In the genomic region with DNA sequence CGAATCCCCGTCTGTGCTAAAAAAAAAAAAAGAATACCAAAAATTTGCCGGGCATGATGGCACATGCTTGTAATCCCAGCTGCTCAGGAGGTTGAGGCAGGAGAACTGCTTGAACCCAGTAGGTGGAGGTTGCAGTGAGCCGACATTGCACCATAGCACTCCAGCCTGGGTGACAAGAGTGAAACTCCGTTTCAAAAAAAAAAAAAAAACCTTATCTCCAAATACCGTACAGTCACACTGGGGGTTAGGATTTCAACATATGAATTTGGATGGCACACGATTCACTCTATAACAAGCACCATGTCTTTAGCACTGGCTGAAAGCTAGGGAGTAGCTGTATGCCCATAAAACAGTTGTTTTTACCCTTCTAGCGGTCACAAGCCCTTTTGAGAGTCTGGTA, we compare ENCODE assay signal across 23 cellular contexts. TPM values are rescaled to one million over a fixed set of nuclear protein-coding genes. Genes with fewer than 3 reads are reported as not detected.
A peak's percentile ranks its signal among the peaks of the same experiment; 100 is the strongest.
DNase-seq lines count a peak whose midpoint lies in the region; ATAC-seq and TF ChIP-seq lines count a peak whose summit lies in the region.
"Had no signal": no experiment of that assay in that cellular context is flagged by ENCODE, and none has a peak within 500 bp of the region (broad histone marks: within the 10 kb centered on the region; RNA-seq: fewer than 3 reads in every experiment).

No MANE protein-coding gene starts in this region.

- no peaks in the 10 kb centered on the region for H3K27me3 ChIP-seq in WERI-Rb-1 (ENCODE audit: insufficient read depth, low read depth, severe bottlenecking)
- H3K27me3 ChIP-seq in mesendoderm (ENCODE audit: insufficient read depth, low read length, poor library complexity): no peaks in the 10 kb centered on the region
- H3K27me3 ChIP-seq: BLaER1 had no signal

- no peak overlapping the region for H3K23ac ChIP-seq in mesendoderm (ENCODE audit: low read length)

- no peak overlapping the region for H4K8ac ChIP-seq in mesendoderm (ENCODE audit: low read depth, low read length)

- H2BK120ac ChIP-seq in mesendoderm (ENCODE audit: low read depth, low read length): peak overlapping the region; percentile 65

- H3K27ac ChIP-seq in WERI-Rb-1 (peak overlapping the region; percentile 9; the same call in 1 of the 2 replicates), mesendoderm (ENCODE audit: low read depth, low read length) (no peak overlapping the region), OCI-LY7 (ENCODE audit: low read depth, low read length, poor library complexity, severe bottlenecking) (no peak overlapping the region)
- H3K27ac ChIP-seq: BLaER1, HL-60, KMS-11, PC-9 had no signal

- H4K20me1 ChIP-seq in OCI-LY7 (ENCODE audit: insufficient read depth, low read length): peaks cover 6% of the 10 kb centered on the region; the same call in 1 of the 2 replicates

- intact Hi-C loops in OCI-LY7 (cut with micrococcal nuclease; ENCODE audit: unreplicated experiment): no loop called here

- H3K36me3 ChIP-seq in WERI-Rb-1: peaks cover 52% of the 10 kb centered on the region
- H3K36me3 ChIP-seq in mesendoderm (ENCODE audit: control insufficient read depth, insufficient read depth, low read length): no peaks in the 10 kb centered on the region
- H3K36me3 ChIP-seq in OCI-LY7 (ENCODE audit: insufficient read depth, low read length): peaks cover 50% of the 10 kb centered on the region

- no peak overlapping the region for H3K56ac ChIP-seq in mesendoderm (ENCODE audit: low read length)

- no peak for TF ChIP-seq CTCF in WERI-Rb-1 (IDR thresholded peaks at IDR 0.05; ENCODE audit: low read depth, low read length)
- no peak for TF ChIP-seq CTCF in OCI-LY7 (conservative IDR thresholded peaks at IDR 0.05; ENCODE audit: low read length)

- H3K79me1 ChIP-seq in mesendoderm (ENCODE audit: low read length): peaks cover 7% of the 10 kb centered on the region

- no TSS peak for BruUV-seq in OCI-LY7 (replicated peaks; lab: Mats Ljungman, UMichigan)

- H3K4ac ChIP-seq in mesendoderm (ENCODE audit: low read depth, low read length): no peak overlapping the region

- H3K79me2 ChIP-seq in mesendoderm (ENCODE audit: control insufficient read depth, insufficient read depth, low read length) (peaks cover 60% of the 10 kb centered on the region), OCI-LY7 (ENCODE audit: insufficient read depth, low read depth, low read length) (peaks cover 79% of the 10 kb centered on the region)

- ATAC-seq in HG02588 (IDR thresholded peaks at IDR 0.05; ENCODE audit: unreplicated experiment) (no peak), GM19397 (IDR thresholded peaks at IDR 0.05; ENCODE audit: unreplicated experiment) (no peak)

- H3K4me2 ChIP-seq in mesendoderm (ENCODE audit: low read length) (no peak overlapping the region), OCI-LY7 (ENCODE audit: low read length) (no peak overlapping the region)
- H3K4me2 ChIP-seq: BLaER1, KMS-11, PC-9, SK-N-SH had no signal

- H3K4me1 ChIP-seq in mesendoderm (ENCODE audit: control insufficient read depth, low read depth, low read length) (no peaks in the 10 kb centered on the region), OCI-LY7 (ENCODE audit: insufficient read depth, low read length, poor library complexity, severe bottlenecking) (peaks cover 17% of the 10 kb centered on the region)

- no peak overlapping the region for H2BK15ac ChIP-seq in mesendoderm (replicated peaks; ENCODE audit: low read depth)

- no CpG with 5 or more reads among the region's 8 CpGs for WGBS in mesendoderm (ENCODE audit: extremely low coverage, insufficient coverage, low lambda C conversion rate)

- DNase-seq in GF-D8 (lab: John Stamatoyannopoulos, UW) (peak; percentile 28), MV-4-11 (lab: John Stamatoyannopoulos, UW) (peak; percentile 72), WERI-Rb-1 (no peak), mesendoderm (no peak), OCI-LY7 (ENCODE audit: low spot score) (no peak)
- DNase-seq: CD4-positive, alpha-beta memory T cell; DND-41; NCI-H1105; NCI-H146; NCI-H2029; NCI-H345; PC-9; RPMI8226; SHP77; SK-N-SH; T-helper 2 cell had no signal

- no peak overlapping the region for H4K5ac ChIP-seq in mesendoderm (ENCODE audit: low read length)

- no peaks in the 10 kb centered on the region for H3K9me3 ChIP-seq in WERI-Rb-1 (ENCODE audit: severe bottlenecking)
- peaks cover 9% of the 10 kb centered on the region; the same call in 1 of the 2 replicates for H3K9me3 ChIP-seq in OCI-LY7 (ENCODE audit: low read length)
- H3K9me3 ChIP-seq: SK-N-SH had no signal

- H3K4me3 ChIP-seq in WERI-Rb-1 (ENCODE audit: low read depth, low read length): no peak overlapping the region
- H3K4me3 ChIP-seq in mesendoderm (ENCODE audit: low read length): no peak overlapping the region
- no peak overlapping the region for H3K4me3 ChIP-seq in OCI-LY7 (ENCODE audit: low read depth, low read length, poor library complexity, severe bottlenecking)
- H3K4me3 ChIP-seq: BLaER1, PC-9 had no signal

- POLR2A ChIA-PET in OCI-LY7 (lab: Charles Lee): interaction anchor here (0.7 to 1.1 kb wide), 2 partner anchors 9 to 69 kb away, joined by 3 read pairs; no protein-coding TSS in a partner anchor

- no peak overlapping the region for H3K9ac ChIP-seq in mesendoderm (ENCODE audit: low read length)
- H3K9ac ChIP-seq: BLaER1, KMS-11, SK-N-SH had no signal

- no peak overlapping the region for H3K18ac ChIP-seq in mesendoderm (ENCODE audit: low read length)

- no peaks in the 10 kb centered on the region for H3K9me2 ChIP-seq in OCI-LY7 (ENCODE audit: insufficient read depth, low read length)
- H3K9me2 ChIP-seq: SK-N-SH had no signal

- H2BK5ac ChIP-seq in mesendoderm (ENCODE audit: low read length): no peak overlapping the region

- H2AK5ac ChIP-seq in mesendoderm (ENCODE audit: low read length): no peak overlapping the region

- H2AFZ ChIP-seq in OCI-LY7 (ENCODE audit: low read length): no peak overlapping the region
- H2AFZ ChIP-seq: PC-9 had no signal

- CTCF ChIA-PET in OCI-LY7 (lab: Charles Lee; ENCODE audit: unreplicated experiment): no interaction called here

RNA-seq across cellular contexts. Expression of gene SMIM13, which starts 3.8 kb away (rescaled TPM):
- polyA plus RNA-seq in mesendoderm (2013, experiment 1 of 2): 9.3 TPM
- polyA plus RNA-seq in mesendoderm (2013, experiment 2 of 2): 9.0 TPM
- total RNA-seq in OCI-LY7 (2014; rRNA removed; shearing (Covaris generic)): 13.9 and 16.4 TPM in 2 replicates
- 19.0 and 19.5 TPM in 2 replicates for total RNA-seq in OCI-LY7 (2022)

RNA-seq across cellular contexts. Expression of gene ERVFRD-1, which starts 14.0 kb away (rescaled TPM):
- polyA plus RNA-seq in mesendoderm (2013, experiment 1 of 2): 0.03 TPM
- 0.04 TPM for polyA plus RNA-seq in mesendoderm (2013, experiment 2 of 2)
- not detected in 2 replicates for total RNA-seq in OCI-LY7 (2014; rRNA removed; shearing (Covaris generic))
- total RNA-seq in OCI-LY7 (2022): not detected in 2 replicates
- total RNA-seq: CD4-positive, alpha-beta memory T cell; H4; HT-29; PC-9 had no signal
- polyA plus RNA-seq: SK-N-SH had no signal

RNA-seq across cellular contexts. Expression of gene ELOVL2, which starts 53.4 kb away (rescaled TPM):
- 3.0 TPM for polyA plus RNA-seq in mesendoderm (2013, experiment 1 of 2)
- 3.3 TPM for polyA plus RNA-seq in mesendoderm (2013, experiment 2 of 2)
- total RNA-seq in OCI-LY7 (2014; rRNA removed; shearing (Covaris generic)): not detected in 2 replicates
- not detected in 2 replicates for total RNA-seq in OCI-LY7 (2022)
- total RNA-seq: CD4-positive, alpha-beta memory T cell; HT-29 had no signal
- polyA plus RNA-seq: CD4-positive, alpha-beta memory T cell had no signal

Comparison
In these comparisons a context has a peak if more than half of its experiments do, and no peak if none do; other contexts are left out.
1. DNase-seq: peak in GF-D8 (single experiment) and MV-4-11 (single experiment); none in WERI-Rb-1 (single experiment), mesendoderm (single experiment) and OCI-LY7 (single experiment).